ENCODE assay signal across 15 cellular contexts in genomic region chr2:62145478-62146100, GRCh38. TPM values are rescaled to one million over a fixed set of nuclear protein-coding genes. Genes with fewer than 3 reads are reported as not detected.
DNase-seq lines count a peak whose midpoint lies in the region; ATAC-seq and TF ChIP-seq lines count a peak whose summit lies in the region.
"Had no signal": no experiment of that assay in that cellular context is flagged by ENCODE, and none has a peak within 500 bp of the region (broad histone marks: within the 10 kb centered on the region; RNA-seq: fewer than 3 reads in every experiment).

No MANE protein-coding gene starts in this region.

- no peak overlapping the region for H3K4me3 ChIP-seq in left ventricle myocardium inferior
- H3K4me3 ChIP-seq in right atrium auricular region: no peak overlapping the region
- H3K4me3 ChIP-seq: SJSA1 had no signal

- peak; percentile 36 for ATAC-seq in HG02981 (IDR thresholded peaks at IDR 0.05; ENCODE audit: unreplicated experiment)
- ATAC-seq: activated CD4-positive, CD25-positive, alpha-beta regulatory T cell treated with anti-CD3 and anti-CD28 coated beads, Interleukin-2, amount 50 U/mL, for 24 hours had no signal

- H3K27me3 ChIP-seq in left ventricle myocardium inferior (ENCODE audit: low read depth): no peaks in the 10 kb centered on the region
- H3K27me3 ChIP-seq in right atrium auricular region: no peaks in the 10 kb centered on the region
- H3K27me3 ChIP-seq: SJSA1 had no signal

- no peaks in the 10 kb centered on the region for H3K9me3 ChIP-seq in left ventricle myocardium inferior (replicated peaks)
- H3K9me3 ChIP-seq in right atrium auricular region: no peaks in the 10 kb centered on the region
- H3K9me3 ChIP-seq: SJSA1 had no signal

- no peak for TF ChIP-seq CTCF in left ventricle myocardium inferior (IDR thresholded peaks at IDR 0.05; ENCODE audit: borderline replicate concordance)
- no peak for TF ChIP-seq CTCF in right atrium auricular region (IDR thresholded peaks at IDR 0.05)

- H3K36me3 ChIP-seq in left ventricle myocardium inferior (no peaks in the 10 kb centered on the region), right atrium auricular region (no peaks in the 10 kb centered on the region)
- H3K36me3 ChIP-seq: SJSA1 had no signal

- intact Hi-C loops in left ventricle myocardium inferior (cut with micrococcal nuclease) (no loop called here), cardiac septum (cut with DNase I) (no loop called here)

- DNase-seq in left ventricle myocardium inferior: no peak
- DNase-seq in right atrium auricular region (ENCODE audit: low spot score): no peak
- DNase-seq in NOMO-1 treated with dmso at 0.1 percent for 144 hours (lab: John Stamatoyannopoulos, UW; ENCODE audit: unreplicated experiment): peak; percentile 3
- DNase-seq in activated T-cell treated with anti-CD3 and anti-CD28 coated beads, Interleukin-2, amount 50 U/mL, for 1 hour: no peak
- no peak for DNase-seq in OCI-M2 (lab: John Stamatoyannopoulos, UW; ENCODE audit: unreplicated experiment)
- no peak for DNase-seq in cardiac septum (ENCODE audit: low spot score)
- no peak for DNase-seq in AG20443 (ENCODE audit: low spot score)
- DNase-seq: activated T-cell treated with anti-CD3 and anti-CD28 coated beads, Interleukin-2, amount 50 U/mL, for 48 hours; DMS 273 treated with DMSO at 0.1 percent for 48 hours; H7; NCI-H1092; NCI-H510A had no signal

- peak overlapping the region; percentile 39 for H3K27ac ChIP-seq in left ventricle myocardium inferior (replicated peaks)
- H3K27ac ChIP-seq in right atrium auricular region: no peak overlapping the region
- H3K27ac ChIP-seq: SJSA1 had no signal

- peaks cover 40% of the 10 kb centered on the region for H3K4me1 ChIP-seq in left ventricle myocardium inferior
- H3K4me1 ChIP-seq in right atrium auricular region: peaks cover 0 to 22% of the 10 kb centered on the region in 2 donors
- H3K4me1 ChIP-seq: SJSA1 had no signal

RNA-seq across cellular contexts. Expression of gene B3GNT2, which starts 50.3 kb away (rescaled TPM):
- 16.8 TPM for total RNA-seq in left ventricle myocardium inferior
- total RNA-seq in right atrium auricular region: 10 to 100 TPM; 17.7 to 31.1 TPM
- 31.2 TPM for total RNA-seq in cardiac septum
